ENCODE assay signal across 11 cellular contexts in the genomic region with DNA sequence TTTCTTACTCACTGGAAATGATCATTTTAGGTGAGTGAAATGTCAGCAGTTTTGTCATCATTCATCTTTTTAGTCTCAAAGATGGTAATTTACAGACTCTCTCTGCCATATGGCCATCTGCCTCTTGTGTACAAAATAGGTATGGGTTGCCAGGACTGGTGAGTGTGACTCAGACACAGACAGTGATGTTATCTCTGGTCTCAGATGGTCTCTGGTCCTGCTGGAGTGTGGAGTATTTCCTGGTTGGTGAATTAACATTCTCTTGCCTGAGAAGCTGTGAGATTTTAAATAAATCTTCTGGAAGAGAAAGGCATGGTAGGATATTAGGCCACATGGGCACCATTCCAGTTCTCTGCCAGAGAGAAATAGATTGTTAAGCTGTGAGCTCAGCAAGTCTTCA.
DNase-seq lines count a peak whose midpoint lies in the region; ATAC-seq and TF ChIP-seq lines count a peak whose summit lies in the region.
"Had no signal": no experiment of that assay in that cellular context is flagged by ENCODE, and none has a peak within 500 bp of the region (broad histone marks: within the 10 kb centered on the region; RNA-seq: fewer than 3 reads in every experiment).

No MANE protein-coding gene starts in this region.

- no peak overlapping the region for H3K23ac ChIP-seq in neuronal stem cell (ENCODE audit: low read depth, low read length, poor library complexity)

- H3K79me1 ChIP-seq in neuronal stem cell (ENCODE audit: low read depth, low read length): no peaks in the 10 kb centered on the region

- H3K4me1 Mint-ChIP-seq in activated CD4-positive, alpha-beta T cell treated with anti-CD3 and anti-CD28 coated beads for 36 hours: no peaks in the 10 kb centered on the region
- no peaks in the 10 kb centered on the region for H3K4me1 Mint-ChIP-seq in CD14-positive monocyte

- H3K36me3 ChIP-seq in A673 (ENCODE audit: insufficient read depth, low read length, poor library complexity, severe bottlenecking) (no peaks in the 10 kb centered on the region), HCT116 (ENCODE audit: control insufficient read depth in 1 of 2, insufficient read depth in 2 of 2, low read length in 2 of 2) (no peaks in the 10 kb centered on the region), SK-N-SH (replicated peaks in 1 of 2; ENCODE audit: control insufficient read depth in 1 of 2, insufficient read depth in 2 of 2, low read length in 1 of 2) (no peaks in the 10 kb centered on the region), neuronal stem cell (replicated peaks in 1 of 2; ENCODE audit: control insufficient read depth in 2 of 2, insufficient read depth in 2 of 2, low read length in 2 of 2) (no peaks in the 10 kb centered on the region)
- H3K36me3 ChIP-seq: BLaER1 treated with 17β-estradiol and CSF1 and Interleukin-3, amounts not matched to agents 10 nM and 100 nM; transverse colon had no signal

- H3K4me3 ChIP-seq in A673 (ENCODE audit: low read depth, low read length, poor library complexity, severe bottlenecking): no peak overlapping the region
- no peak overlapping the region for H3K4me3 ChIP-seq in HCT116 (replicated peaks in 1 of 2; ENCODE audit: low read depth in 1 of 2, low read length in 2 of 2)
- no peak overlapping the region for H3K4me3 ChIP-seq in SK-N-SH (ENCODE audit: low read depth in 2 of 2, low read length in 1 of 2)
- H3K4me3 ChIP-seq in foreskin fibroblast (ENCODE audit: low read depth in 1 of 2, low read length in 2 of 2): no peak overlapping the region
- H3K4me3 ChIP-seq in neuronal stem cell (ENCODE audit: low read length in 2 of 2): no peak overlapping the region
- H3K4me3 ChIP-seq: BLaER1 treated with 17β-estradiol and CSF1 and Interleukin-3, amounts not matched to agents 10 nM and 100 nM; transverse colon had no signal

- no peak overlapping the region for H4K91ac ChIP-seq in neuronal stem cell (ENCODE audit: low read depth, low read length, poor library complexity)

- H2BK5ac ChIP-seq in neuronal stem cell (ENCODE audit: low read length): no peak overlapping the region

- TF ChIP-seq CTCF in A673 (conservative IDR thresholded peaks at IDR 0.05; ENCODE audit: low read depth, low read length): no peak
- no peak for TF ChIP-seq CTCF in HCT116 (IDR thresholded peaks at IDR 0.05 in 2 of 3, conservative IDR thresholded peaks at IDR 0.05 in 1 of 3; ENCODE audit: borderline replicate concordance in 1 of 3, insufficient read depth in 1 of 3, low read depth in 2 of 3, low read length in 2 of 3)
- no peak for TF ChIP-seq CTCF in SK-N-SH (IDR thresholded peaks at IDR 0.05)
- TF ChIP-seq CTCF in foreskin fibroblast (IDR thresholded peaks at IDR 0.05; ENCODE audit: low read depth, low read length): no peak
- TF ChIP-seq CTCF in CD14-positive monocyte (IDR thresholded peaks at IDR 0.05): no peak

- H3K9me2 ChIP-seq in HCT116 (ENCODE audit: insufficient read depth) (no peaks in the 10 kb centered on the region), SK-N-SH (no peaks in the 10 kb centered on the region)

- H3K27me3 ChIP-seq in A673 (replicated peaks; ENCODE audit: insufficient read depth, low read depth, low read length, poor library complexity) (no peaks in the 10 kb centered on the region), HCT116 (ENCODE audit: insufficient read depth, low read length) (no peaks in the 10 kb centered on the region), SK-N-SH (ENCODE audit: insufficient read depth) (no peaks in the 10 kb centered on the region), neuronal stem cell (ENCODE audit: control insufficient read depth in 3 of 3, insufficient read depth in 3 of 3, low read depth in 1 of 3, low read length in 3 of 3) (no peaks in the 10 kb centered on the region)
- H3K27me3 ChIP-seq: BLaER1 treated with 17β-estradiol and CSF1 and Interleukin-3, amounts not matched to agents 10 nM and 100 nM; transverse colon had no signal

- no peak overlapping the region for H2AK5ac ChIP-seq in neuronal stem cell (ENCODE audit: low read depth, low read length)

- H4K8ac ChIP-seq in neuronal stem cell (ENCODE audit: low read depth, low read length): no peak overlapping the region

- no peak overlapping the region for H3K18ac ChIP-seq in neuronal stem cell (ENCODE audit: low read length)

- H3K9me3 Mint-ChIP-seq in activated CD4-positive, alpha-beta T cell treated with anti-CD3 and anti-CD28 coated beads for 36 hours (ENCODE audit: low read depth): peaks cover 1% of the 10 kb centered on the region
- peaks cover 0 to 10% (median 4%) of the 10 kb centered on the region in 7 donors for H3K9me3 Mint-ChIP-seq in CD14-positive monocyte

- no peak for TF ChIP-seq POLR2A in HCT116 (IDR thresholded peaks at IDR 0.05; ENCODE audit: borderline replicate concordance, extremely low read depth, insufficient read depth, insufficient read length)

- H3K4ac ChIP-seq in neuronal stem cell (ENCODE audit: low read length): no peak overlapping the region

- no peak overlapping the region for H2BK15ac ChIP-seq in neuronal stem cell (ENCODE audit: low read length)

- H3K14ac ChIP-seq in neuronal stem cell (ENCODE audit: low read length): no peak overlapping the region

- no peaks in the 10 kb centered on the region for H4K20me1 ChIP-seq in HCT116 (ENCODE audit: insufficient read depth)
- H4K20me1 ChIP-seq in SK-N-SH (ENCODE audit: insufficient read depth): no peaks in the 10 kb centered on the region
- H4K20me1 ChIP-seq: BLaER1 treated with 17β-estradiol and CSF1 and Interleukin-3, amounts not matched to agents 10 nM and 100 nM had no signal

- POLR2A ChIA-PET in A673 (lab: Charles Lee; ENCODE audit: low non-redundant PET) (no interaction called here), HCT116 (lab: Charles Lee) (no interaction called here), SK-N-SH (lab: Yijun Ruan, JAX) (no interaction called here)
- POLR2A ChIA-PET in activated CD4-positive, alpha-beta T cell treated with anti-CD3 and anti-CD28 coated beads for 36 hours (lab: Charles Lee): no interaction called here

- H3K27me3 Mint-ChIP-seq in activated CD4-positive, alpha-beta T cell treated with anti-CD3 and anti-CD28 coated beads for 36 hours: peaks cover 7% of the 10 kb centered on the region
- H3K27me3 Mint-ChIP-seq in CD14-positive monocyte (ENCODE audit: low read depth in 3 of 3): peaks cover 0 to 2% (median 0%) of the 10 kb centered on the region in 3 donors

- no peak overlapping the region for H2BK120ac ChIP-seq in neuronal stem cell (ENCODE audit: low read depth, low read length)

- H3K79me2 ChIP-seq in HCT116 (ENCODE audit: insufficient read depth, low read length) (no peaks in the 10 kb centered on the region), SK-N-SH (ENCODE audit: insufficient read depth) (no peaks in the 10 kb centered on the region)

- DNase-seq in A673 (ENCODE audit: low spot score) (peak; percentile 35), HCT116 (ENCODE audit: low read depth, low spot score) (peak; percentile 6), SK-N-SH (peak; percentile 15), foreskin fibroblast (peak; percentile 36 to 53), neuronal stem cell (ENCODE audit: low spot score) (no peak), CD14-positive monocyte (ENCODE audit: low spot score) (no peak)
- no peak for DNase-seq in activated CD4-positive, alpha-beta T cell treated with anti-CD3 and anti-CD28 coated beads for 36 hours
- DNase-seq: stimulated activated CD4-positive, alpha-beta T cell treated with anti-CD3 and anti-CD28 coated beads, Interleukin-1b, Interleukin-23, amount 100 ng/mL, for 48 hours; transverse colon had no signal

- CTCF ChIA-PET in A673 (lab: Charles Lee) (no interaction called here), HCT116 (lab: Charles Lee) (no interaction called here), SK-N-SH (lab: Yijun Ruan, JAX) (interaction anchor here (0.9 kb wide), 1 partner anchor 28 kb away, joined by 3 read pairs; no protein-coding TSS in a partner anchor)
- CTCF ChIA-PET in activated CD4-positive, alpha-beta T cell treated with anti-CD3 and anti-CD28 coated beads for 36 hours (lab: Charles Lee): no interaction called here

- intact Hi-C loops in A673 (cut with micrococcal nuclease; ENCODE audit: unreplicated experiment) (no loop called here), HCT116 (cut with micrococcal nuclease) (no loop called here), CD14-positive monocyte (cut with micrococcal nuclease) (no loop called here)
- intact Hi-C loops in activated CD4-positive, alpha-beta T cell treated with anti-CD3 and anti-CD28 coated beads for 36 hours (cut with DNase I, micrococcal nuclease): no loop called here

- no peak overlapping the region for H3K27ac Mint-ChIP-seq in activated CD4-positive, alpha-beta T cell treated with anti-CD3 and anti-CD28 coated beads for 36 hours
- no peak overlapping the region for H3K27ac Mint-ChIP-seq in CD14-positive monocyte

- TF ChIP-seq EP300 in SK-N-SH (IDR thresholded peaks at IDR 0.05; ENCODE audit: borderline replicate concordance in 1 of 2, low read depth in 1 of 2, low read length in 1 of 2): peak in 1 of 2 experiments; percentile 53; a peak in 1 of 4 replicates

- H2AFZ ChIP-seq in HCT116 (ENCODE audit: low read depth, low read length, poor library complexity, severe bottlenecking) (no peak overlapping the region), SK-N-SH (ENCODE audit: low read depth) (no peak overlapping the region), neuronal stem cell (ENCODE audit: low read length) (no peak overlapping the region)

- TF ChIP-seq RAD21 in HCT116 (IDR thresholded peaks at IDR 0.05; ENCODE audit: low read depth): no peak
- no peak for TF ChIP-seq RAD21 in SK-N-SH (IDR thresholded peaks at IDR 0.05; ENCODE audit: low read length)

- no peak overlapping the region for H3K4me3 Mint-ChIP-seq in activated CD4-positive, alpha-beta T cell treated with anti-CD3 and anti-CD28 coated beads for 36 hours
- H3K4me3 Mint-ChIP-seq in CD14-positive monocyte: no peak overlapping the region

- no peak overlapping the region for H2BK12ac ChIP-seq in neuronal stem cell (ENCODE audit: low read length)

- BruUV-seq in A673 (replicated peaks; lab: Mats Ljungman, UMichigan): no TSS peak
- BruUV-seq in HCT116 (replicated peaks; lab: Mats Ljungman, UMichigan): no TSS peak

- H3K27ac ChIP-seq in A673 (ENCODE audit: low read depth, low read length, poor library complexity, severe bottlenecking) (no peak overlapping the region), HCT116 (ENCODE audit: low read depth, low read length) (no peak overlapping the region), SK-N-SH (ENCODE audit: low read depth in 2 of 2, low read length in 1 of 2) (no peak overlapping the region), neuronal stem cell (replicated peaks; ENCODE audit: low read length) (no peak overlapping the region)
- H3K27ac ChIP-seq: BLaER1 treated with 17β-estradiol and CSF1 and Interleukin-3, amounts not matched to agents 10 nM and 100 nM; transverse colon had no signal

- H3K9ac ChIP-seq in HCT116 (ENCODE audit: low read length): no peak overlapping the region
- H3K9ac ChIP-seq in SK-N-SH: no peak overlapping the region
- no peak overlapping the region for H3K9ac ChIP-seq in neuronal stem cell (ENCODE audit: low read depth, low read length, poor library complexity)
- H3K9ac ChIP-seq: BLaER1 treated with 17β-estradiol and CSF1 and Interleukin-3, amounts not matched to agents 10 nM and 100 nM had no signal

- RAD21 ChIA-PET in HCT116 (lab: Charles Lee; ENCODE audit: low non-redundant PET in 1 of 2, low total read pairs in 2 of 2, uncharacterized antibody in 2 of 2, unreplicated experiment in 2 of 2): no interaction called here

- peaks cover 8% of the 10 kb centered on the region for H3F3A ChIP-seq in SK-N-SH (replicated peaks; ENCODE audit: insufficient read depth)

- no peaks in the 10 kb centered on the region for H3K4me1 ChIP-seq in A673 (ENCODE audit: insufficient read depth, low read length, poor library complexity, severe bottlenecking)
- peaks cover 0 to 4% of the 10 kb centered on the region in 2 experiments; a peak in 1 of 4 replicates for H3K4me1 ChIP-seq in HCT116 (ENCODE audit: control insufficient read depth in 1 of 2, insufficient read depth in 2 of 2, low read length in 2 of 2)
- no peaks in the 10 kb centered on the region for H3K4me1 ChIP-seq in SK-N-SH (ENCODE audit: control insufficient read depth in 1 of 2, insufficient read depth in 2 of 2, low read depth in 1 of 2, low read length in 1 of 2)
- H3K4me1 ChIP-seq in neuronal stem cell (ENCODE audit: control insufficient read depth in 2 of 2, insufficient read depth in 1 of 2, low read depth in 1 of 2, low read length in 2 of 2): no peaks in the 10 kb centered on the region
- H3K4me1 ChIP-seq: BLaER1 treated with 17β-estradiol and CSF1 and Interleukin-3, amounts not matched to agents 10 nM and 100 nM had no signal

- H3K4me2 ChIP-seq in HCT116 (ENCODE audit: low read length): no peak overlapping the region
- H3K4me2 ChIP-seq in SK-N-SH: no peak overlapping the region; the same call in 1 of the 2 replicates
- H3K4me2 ChIP-seq in neuronal stem cell (ENCODE audit: insufficient read depth, low read length, poor library complexity, severe bottlenecking): no peak overlapping the region
- H3K4me2 ChIP-seq: BLaER1 treated with 17β-estradiol and CSF1 and Interleukin-3, amounts not matched to agents 10 nM and 100 nM had no signal

- H3K9me3 ChIP-seq in A673 (ENCODE audit: low read depth, low read length, poor library complexity, severe bottlenecking) (no peaks in the 10 kb centered on the region), HCT116 (ENCODE audit: control insufficient read depth in 1 of 2, insufficient read depth in 1 of 2, low read depth in 1 of 2, low read length in 2 of 2) (no peaks in the 10 kb centered on the region), SK-N-SH (no peaks in the 10 kb centered on the region), neuronal stem cell (replicated peaks in 1 of 2; ENCODE audit: control insufficient read depth in 2 of 2, insufficient read depth in 1 of 2, low read depth in 1 of 2, low read length in 2 of 2) (no peaks in the 10 kb centered on the region)
- H3K9me3 ChIP-seq: transverse colon had no signal

- ATAC-seq in HCT116 (peak; percentile 68; the same call in 1 of the 2 replicates), HG03432 (IDR thresholded peaks at IDR 0.05; ENCODE audit: unreplicated experiment) (no peak)
- no peak for ATAC-seq in activated CD4-positive, alpha-beta T cell treated with anti-CD3 and anti-CD28 coated beads for 36 hours

- no peaks in the 10 kb centered on the region for H3K36me3 Mint-ChIP-seq in activated CD4-positive, alpha-beta T cell treated with anti-CD3 and anti-CD28 coated beads for 36 hours (ENCODE audit: low read depth)
- no peaks in the 10 kb centered on the region for H3K36me3 Mint-ChIP-seq in CD14-positive monocyte

Comparison
In these comparisons a context has a peak if more than half of its experiments do, and no peak if none do; other contexts are left out.
1. DNase-seq: peak in A673 (single experiment), HCT116 (single experiment), SK-N-SH (single experiment) and foreskin fibroblast (2 of 2); none in neuronal stem cell (single experiment), activated CD4-positive, alpha-beta T cell treated with anti-CD3 and anti-CD28 coated beads for 36 hours (single experiment) and CD14-positive monocyte (single experiment).